Comparison of ENCODE assay signal across 14 cellular contexts in genomic region chr10:119479048-119479394, GRCh38.
DNase-seq lines count a peak whose midpoint lies in the region; ATAC-seq and TF ChIP-seq lines count a peak whose summit lies in the region.
"Had no signal": no experiment of that assay in that cellular context is flagged by ENCODE, and none has a peak within 500 bp of the region (broad histone marks: within the 10 kb centered on the region; RNA-seq: fewer than 3 reads in every experiment).

No MANE protein-coding gene starts in this region.

- H3K4me1 ChIP-seq in right cardiac atrium (ENCODE audit: control insufficient read depth, insufficient read depth, low read length) = no peaks in the 10 kb centered on the region
- H3K4me1 ChIP-seq: testis had no signal

- no peaks in the 10 kb centered on the region for H3K27me3 ChIP-seq in right cardiac atrium (ENCODE audit: control insufficient read depth, insufficient read depth)
- H3K27me3 ChIP-seq: testis had no signal

- peaks cover 6% of the 10 kb centered on the region for H3K9me3 Mint-ChIP-seq in nephron progenitor cell

- DNase-seq in AG10803 (ENCODE audit: low read depth) = peak; percentile 15
- DNase-seq in EH (ENCODE audit: low read depth) = peak; percentile 45
- peak in 1 of 3 donors; percentile 40 for DNase-seq in right cardiac atrium
- DNase-seq in DMS53 treated with DMSO at 0.1 percent for 48 hours (lab: John Stamatoyannopoulos, UW; ENCODE audit: unreplicated experiment) = no peak
- no peak for DNase-seq in nephron progenitor cell
- no peak for DNase-seq in NCI-H1436 treated with DMSO at 0.1 percent for 48 hours (lab: John Stamatoyannopoulos, UW)
- DNase-seq: activated CD4-positive, alpha-beta T cell treated with anti-CD3 and anti-CD28 coated beads for 1 hour; DMS153; GOT3; stimulated activated CD4-positive, alpha-beta T cell treated with anti-CD3 and anti-CD28 coated beads, Interleukin-4, amount 100 ng/mL, for 1 hour; testis had no signal

- TF ChIP-seq CTCF in AG10803 (conservative IDR thresholded peaks at IDR 0.05; ENCODE audit: low read length) (no peak), nephron progenitor cell (IDR thresholded peaks at IDR 0.05) (no peak)

- H3K4me3 Mint-ChIP-seq in nephron progenitor cell = no peak overlapping the region
- H3K4me3 Mint-ChIP-seq: neural crest cell had no signal

- no peaks in the 10 kb centered on the region for H3K36me3 Mint-ChIP-seq in nephron progenitor cell (ENCODE audit: low read depth)

- H3K27me3 Mint-ChIP-seq in nephron progenitor cell (ENCODE audit: low read depth, poor library complexity) = peaks cover 39% of the 10 kb centered on the region

- intact Hi-C loops in right cardiac atrium (cut with DNase I) = no loop called here

- 19% methylated on average over 7 of the region's 7 CpGs for WGBS in right cardiac atrium

- H3K4me1 Mint-ChIP-seq in nephron progenitor cell = peaks cover 28% of the 10 kb centered on the region

- ATAC-seq in SK-N-SH treated with all-trans-retinoic acid at 6 μM for 48 hours (peak; percentile 66; the same call in 2 of the 3 replicates), right cardiac atrium (peak; percentile 76 to 80), GM18505 (IDR thresholded peaks at IDR 0.05; ENCODE audit: unreplicated experiment) (no peak)

- H3K4me3 ChIP-seq in AG10803 (ENCODE audit: low read length) (no peak overlapping the region), right cardiac atrium (ENCODE audit: low read length) (no peak overlapping the region)
- H3K4me3 ChIP-seq: testis had no signal

- no peak overlapping the region for H3K27ac Mint-ChIP-seq in nephron progenitor cell

- H3K9me3 ChIP-seq in right cardiac atrium (ENCODE audit: control insufficient read depth, low read length) = no peaks in the 10 kb centered on the region
- H3K9me3 ChIP-seq: testis had no signal

- TF ChIP-seq POLR2A in GM18505 (IDR thresholded peaks at IDR 0.05; ENCODE audit: borderline replicate concordance, extremely low read depth, insufficient read depth, insufficient read length) = no peak

- no peak overlapping the region for H3K27ac ChIP-seq in right cardiac atrium (ENCODE audit: low read length)
- H3K27ac ChIP-seq: testis had no signal

TF ChIP-seq in SK-N-SH treated with all-trans-retinoic acid at 6 μM for 48 hours, 23 proteins besides CTCF, POLR2A, EP300 and RAD21:
- no peak for TF ChIP-seq ZFP3 (CRISPR knock-in tag; IDR thresholded peaks at IDR 0.05)
- TF ChIP-seq SNAI2 (CRISPR knock-in tag; IDR thresholded peaks at IDR 0.05) = no peak
- TF ChIP-seq TOX (CRISPR knock-in tag; IDR thresholded peaks at IDR 0.05; ENCODE audit: borderline replicate concordance) = no peak
- no peak for TF ChIP-seq ISL1 (CRISPR knock-in tag; IDR thresholded peaks at IDR 0.05)
- TF ChIP-seq TCF4 (CRISPR knock-in tag; IDR thresholded peaks at IDR 0.05; ENCODE audit: borderline replicate concordance) = no peak

Comparison
In these comparisons a context has a peak if more than half of its experiments do, and no peak if none do; other contexts are left out.
1. DNase-seq: peak in AG10803 (single experiment) and EH (single experiment); none in DMS53 treated with DMSO at 0.1 percent for 48 hours (single experiment), nephron progenitor cell (single experiment) and NCI-H1436 treated with DMSO at 0.1 percent for 48 hours (single experiment).